8 cellular contexts compared by ENCODE assay signal in the genomic region with DNA sequence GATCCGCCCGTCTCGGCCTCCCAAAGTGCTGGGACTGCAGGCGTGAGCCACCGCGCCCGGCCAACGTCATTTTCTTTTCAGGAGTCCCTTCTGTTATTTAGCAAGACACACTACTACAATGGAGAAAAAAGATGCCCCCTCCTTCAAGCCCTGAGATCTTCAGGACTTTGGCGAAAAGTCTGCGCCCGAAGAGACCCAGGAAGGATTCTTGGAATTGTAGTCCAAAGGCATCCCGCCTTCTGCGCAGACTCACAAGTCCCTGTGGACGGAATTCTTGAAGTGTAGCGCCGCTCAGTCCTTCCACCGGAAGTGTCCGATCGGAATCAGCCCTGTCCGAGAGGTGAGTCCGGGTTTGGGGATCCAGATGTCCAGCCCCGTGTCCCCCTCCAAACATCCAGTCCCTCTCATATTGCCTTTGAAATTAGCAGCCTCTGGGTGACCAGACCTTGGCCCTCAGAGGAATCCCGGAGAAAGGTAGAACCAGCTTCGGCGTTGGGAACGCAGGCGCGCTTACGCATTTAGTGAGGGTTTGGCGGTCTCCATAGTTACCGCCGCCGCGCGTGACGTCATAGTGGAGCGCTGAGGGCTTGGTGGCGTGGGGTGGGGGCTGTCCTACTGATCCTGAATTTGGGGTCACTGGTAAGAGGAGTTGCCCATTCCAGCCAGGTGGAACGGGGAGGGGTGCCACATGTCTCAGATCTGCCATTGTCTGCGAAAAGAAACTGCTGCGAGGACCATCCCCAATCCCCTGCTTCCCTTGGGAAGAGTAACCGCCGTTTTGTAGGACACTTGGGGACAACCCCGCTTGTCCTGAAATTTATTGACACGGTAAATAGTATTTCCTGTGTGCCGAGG. TPM values are rescaled to one million over a fixed set of nuclear protein-coding genes. Genes with fewer than 3 reads are reported as not detected.
DNase-seq lines count a peak whose midpoint lies in the region; ATAC-seq and TF ChIP-seq lines count a peak whose summit lies in the region.

No MANE protein-coding gene starts in this region.

- no peaks in the 10 kb centered on the region for H3K9me3 ChIP-seq in OCI-LY7 (ENCODE audit: low read length)
- no peaks in the 10 kb centered on the region for H3K9me3 ChIP-seq in mucosa of descending colon

- no peaks in the 10 kb centered on the region; the same call in 1 of the 2 replicates for H3K79me2 ChIP-seq in OCI-LY7 (ENCODE audit: insufficient read depth, low read depth, low read length)

- BruUV-seq in OCI-LY7 (replicated peaks; lab: Mats Ljungman, UMichigan), result no TSS peak

- TF ChIP-seq CTCF in OCI-LY7 (conservative IDR thresholded peaks at IDR 0.05; ENCODE audit: low read length), result no peak
- TF ChIP-seq CTCF in epithelial cell of proximal tubule (conservative IDR thresholded peaks at IDR 0.05; ENCODE audit: low read depth, low read length), result no peak
- no peak for TF ChIP-seq CTCF in mucosa of descending colon (IDR thresholded peaks at IDR 0.05)

- peaks cover 0 to 7% (median 5%) of the 10 kb centered on the region in 3 donors for H3K9me3 Mint-ChIP-seq in IgD-negative memory B cell

- H3K4me2 ChIP-seq in OCI-LY7 (ENCODE audit: low read length), result peak overlapping the region; percentile 81

- no peaks in the 10 kb centered on the region for H3K9me2 ChIP-seq in OCI-LY7 (ENCODE audit: insufficient read depth, low read length)

- H3K36me3 Mint-ChIP-seq in IgD-negative memory B cell, result peaks cover 7% of the 10 kb centered on the region

- H3K4me3 ChIP-seq in OCI-LY7 (ENCODE audit: low read depth, low read length, poor library complexity, severe bottlenecking) (peak overlapping the region; percentile 87), epithelial cell of proximal tubule (ENCODE audit: low read depth, low read length) (peak overlapping the region; percentile 100), mucosa of descending colon (peak overlapping the region; percentile 55)

- peak overlapping the region; percentile 87 to 99 (median 96) for H3K27ac Mint-ChIP-seq in IgD-negative memory B cell

- no peaks in the 10 kb centered on the region for H4K20me1 ChIP-seq in OCI-LY7 (ENCODE audit: insufficient read depth, low read length)

- no peaks in the 10 kb centered on the region for H3K27me3 Mint-ChIP-seq in IgD-negative memory B cell

- ATAC-seq in GM21576 (IDR thresholded peaks at IDR 0.05; ENCODE audit: unreplicated experiment) (peak; percentile 77), mucosa of descending colon (peak; percentile 95)

- POLR2A ChIA-PET in OCI-LY7 (lab: Charles Lee), result interaction anchor here (0.7 to 1.4 kb wide), 3 partner anchors 13 to 952 kb away, joined by 3 to 7 read pairs (median 3); no protein-coding TSS in a partner anchor

- DNase-seq in DMS 273 treated with DMSO at 0.1 percent for 48 hours (lab: John Stamatoyannopoulos, UW) (peak; percentile 82), OCI-LY7 (ENCODE audit: low spot score) (peak; percentile 95), epithelial cell of proximal tubule (ENCODE audit: low read depth) (peak; percentile 86), mucosa of descending colon (peak; percentile 94 to 97 (median 96))
- peak; percentile 95 for DNase-seq in activated T-cell treated with anti-CD3 and anti-CD28 coated beads, Interleukin-2, amount 50 U/mL, for 1 hour
- peak; percentile 74 to 82 for DNase-seq in stimulated activated CD8-positive, alpha-beta memory T cell treated with anti-CD3 and anti-CD28 coated beads, Interleukin-2, amount 100 ng/mL, for 48 hours (ENCODE audit: low read depth in 2 of 2)

- peak overlapping the region; percentile 70 for H3K27ac ChIP-seq in OCI-LY7 (ENCODE audit: low read depth, low read length, poor library complexity, severe bottlenecking)

- peak overlapping the region; percentile 78 for H2AFZ ChIP-seq in OCI-LY7 (ENCODE audit: low read length)

- CTCF ChIA-PET in OCI-LY7 (lab: Charles Lee; ENCODE audit: unreplicated experiment), result interaction anchor here (0.6 kb wide), 1 partner anchor 277 kb away, joined by 3 read pairs; no protein-coding TSS in a partner anchor

- intact Hi-C loops in OCI-LY7 (cut with micrococcal nuclease; ENCODE audit: unreplicated experiment), result loop anchor here (1.0 to 10.0 kb wide), 6 partner anchors 23 to 606 kb away; partner anchors contain the start of gene ZNF184
- intact Hi-C loops in mucosa of descending colon (cut with DNase I, micrococcal nuclease), result no loop called here

- peaks cover 12% of the 10 kb centered on the region for H3K4me1 ChIP-seq in OCI-LY7 (ENCODE audit: insufficient read depth, low read length, poor library complexity, severe bottlenecking)
- no peaks in the 10 kb centered on the region for H3K4me1 ChIP-seq in mucosa of descending colon (ENCODE audit: low read depth)

- H3K36me3 ChIP-seq in OCI-LY7 (ENCODE audit: insufficient read depth, low read length) (peaks cover 4% of the 10 kb centered on the region; the same call in 1 of the 2 replicates), mucosa of descending colon (ENCODE audit: low read depth) (no peaks in the 10 kb centered on the region)

- H3K4me3 Mint-ChIP-seq in IgD-negative memory B cell, result peak overlapping the region; percentile 75 to 99 (median 95)

- H3K4me1 Mint-ChIP-seq in IgD-negative memory B cell, result peaks cover 11 to 20% (median 12%) of the 10 kb centered on the region in 3 donors

RNA-seq across cellular contexts. Expression of gene ZNF165, which starts 0.5 kb away (rescaled TPM):
- 3.5 TPM for polyA plus RNA-seq in IgD-negative memory B cell
- 2.6 and 4.9 TPM in 2 replicates for total RNA-seq in OCI-LY7 (2014; rRNA removed; shearing (Covaris generic))
- total RNA-seq in OCI-LY7 (2022), result 3.1 and 3.2 TPM in 2 replicates
- total RNA-seq in epithelial cell of proximal tubule, result 4.3 and 4.4 TPM in 2 replicates
- 1 to 10 TPM; 3.9 to 7.1 (median 4.0) TPM for total RNA-seq in mucosa of descending colon

RNA-seq across cellular contexts. Expression of gene ZSCAN16, which starts 43.6 kb away (rescaled TPM):
- 14.3 TPM for polyA plus RNA-seq in IgD-negative memory B cell
- 8.6 and 10.8 TPM in 2 replicates for total RNA-seq in OCI-LY7 (2014; rRNA removed; shearing (Covaris generic))
- total RNA-seq in OCI-LY7 (2022) (7.6 and 8.4 TPM in 2 replicates), epithelial cell of proximal tubule (6.7 and 7.4 TPM in 2 replicates), mucosa of descending colon (1 to 10 TPM; 7.4 to 9.5 (median 8.3) TPM)

Comparison
In these comparisons a context has a peak if more than half of its experiments do, and no peak if none do; other contexts are left out.
1. Peak in every context shown above with its lines: DNase-seq, ATAC-seq, H3K4me3 ChIP-seq and H3K27ac ChIP-seq.